In the genomic region with DNA sequence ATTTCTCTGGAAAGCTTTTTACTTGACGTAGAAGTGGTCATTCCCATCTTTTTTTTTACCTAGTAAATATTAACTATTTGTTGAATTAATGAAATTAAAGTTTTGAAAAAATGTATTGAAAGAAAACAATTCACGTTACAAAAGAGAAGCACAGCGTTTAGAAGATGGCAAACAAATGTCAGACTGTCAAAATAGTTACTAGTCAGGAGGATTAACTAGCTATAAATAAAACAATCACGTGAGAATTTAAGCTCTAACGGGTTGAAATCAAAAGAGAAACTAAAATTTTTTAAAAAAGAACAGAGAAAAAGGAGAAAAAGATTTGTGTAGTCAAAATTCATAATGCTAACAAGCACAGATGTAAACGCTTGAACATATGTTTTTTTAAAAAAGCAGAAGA, we compare ENCODE assay signal across 13 cellular contexts. TPM values are rescaled to one million over a fixed set of nuclear protein-coding genes. Genes with fewer than 3 reads are reported as not detected.
A peak's percentile ranks its signal among the peaks of the same experiment; 100 is the strongest.
DNase-seq lines count a peak whose midpoint lies in the region; ATAC-seq and TF ChIP-seq lines count a peak whose summit lies in the region.
"Had no signal": no experiment of that assay in that cellular context is flagged by ENCODE, and none has a peak within 500 bp of the region (broad histone marks: within the 10 kb centered on the region; RNA-seq: fewer than 3 reads in every experiment).

No MANE protein-coding gene starts in this region.

- H3K79me2 ChIP-seq in DOHH2 (ENCODE audit: control insufficient read depth, low read length), result peaks cover 96% of the 10 kb centered on the region

- H3K4me1 ChIP-seq in DOHH2 (ENCODE audit: control insufficient read depth, low read length) (peaks cover 26% of the 10 kb centered on the region), adipocyte (ENCODE audit: control insufficient read depth, insufficient read depth, low read length) (peaks cover 23% of the 10 kb centered on the region), neutrophil (ENCODE audit: control insufficient read depth in 1 of 2, insufficient read depth in 1 of 2, low read depth in 1 of 2, low read length in 1 of 2) (peaks cover 3 to 20% of the 10 kb centered on the region in 2 experiments)

- peaks cover 4% of the 10 kb centered on the region; the same call in 1 of the 2 replicates for H3K36me3 Mint-ChIP-seq in HFFc6 (ENCODE audit: low read depth)

- peak overlapping the region; percentile 71 for H3K9ac ChIP-seq in adipocyte (ENCODE audit: low read length)

- H3F3A ChIP-seq in DOHH2 (ENCODE audit: control insufficient read depth, insufficient read depth), result no peaks in the 10 kb centered on the region; the same call in 1 of the 2 replicates

- H3K9me3 ChIP-seq in DOHH2 (ENCODE audit: control insufficient read depth, insufficient read depth, low read length), result peaks cover 3% of the 10 kb centered on the region; the same call in 1 of the 2 replicates
- H3K9me3 ChIP-seq in adipocyte (ENCODE audit: control insufficient read depth, low read length), result no peaks in the 10 kb centered on the region
- H3K9me3 ChIP-seq in neutrophil, result no peaks in the 10 kb centered on the region

- no peaks in the 10 kb centered on the region for H3K9me2 ChIP-seq in DOHH2 (replicated peaks; ENCODE audit: control insufficient read depth, low read length)

- H3K36me3 ChIP-seq in DOHH2 (ENCODE audit: control insufficient read depth, low read length) (no peaks in the 10 kb centered on the region), adipocyte (ENCODE audit: control insufficient read depth, insufficient read depth, low read length, severe bottlenecking) (no peaks in the 10 kb centered on the region), neutrophil (no peaks in the 10 kb centered on the region)

- no peaks in the 10 kb centered on the region for H4K20me1 ChIP-seq in DOHH2 (ENCODE audit: control insufficient read depth, insufficient read depth, low read depth, low read length)

- ATAC-seq in GM21737 (IDR thresholded peaks at IDR 0.05; ENCODE audit: unreplicated experiment) (no peak), HG02973 (IDR thresholded peaks at IDR 0.05; ENCODE audit: unreplicated experiment) (no peak)
- ATAC-seq: sciatic nerve had no signal

- H3K27me3 Mint-ChIP-seq in HFFc6 (ENCODE audit: insufficient read depth), result no peaks in the 10 kb centered on the region

- peak overlapping the region; percentile 55 for H3K4me3 ChIP-seq in DOHH2 (ENCODE audit: low read length)
- peak overlapping the region; percentile 72 for H3K4me3 ChIP-seq in adipocyte (ENCODE audit: low read length)
- H3K4me3 ChIP-seq in neutrophil (ENCODE audit: low read depth in 1 of 2, low read length in 1 of 2), result no peak overlapping the region

- peaks cover 23% of the 10 kb centered on the region for H3K4me1 Mint-ChIP-seq in HFFc6 (ENCODE audit: low read depth)

- no peaks in the 10 kb centered on the region for H3K9me3 Mint-ChIP-seq in HFFc6

- H3K4me2 ChIP-seq in DOHH2 (ENCODE audit: low read length), result peak overlapping the region; percentile 65

- TF ChIP-seq CTCF in DOHH2 (IDR thresholded peaks at IDR 0.05; ENCODE audit: low read depth, low read length, poor library complexity, severe bottlenecking), result no peak
- TF ChIP-seq CTCF in HFFc6 (IDR thresholded peaks at IDR 0.05), result no peak
- no peak for TF ChIP-seq CTCF in neutrophil (IDR thresholded peaks at IDR 0.05)

- H3K27me3 ChIP-seq in DOHH2 (ENCODE audit: control insufficient read depth, low read length) (no peaks in the 10 kb centered on the region), adipocyte (replicated peaks; ENCODE audit: control insufficient read depth, insufficient read depth, low read length) (no peaks in the 10 kb centered on the region), neutrophil (no peaks in the 10 kb centered on the region)
- H3K27me3 ChIP-seq: dorsolateral prefrontal cortex had no signal

- H3K27ac Mint-ChIP-seq in HFFc6, result peak overlapping the region; percentile 82

- H3K4me3 Mint-ChIP-seq in HFFc6, result peak overlapping the region; percentile 84

- DNase-seq in HFFc6, result no peak
- DNase-seq in adipocyte (ENCODE audit: low read depth), result peak; percentile 49
- no peak for DNase-seq in HPDE6-E6E7 (ENCODE audit: extremely low spot score)
- DNase-seq in AG08396 (ENCODE audit: low spot score), result no peak
- DNase-seq: dorsolateral prefrontal cortex; GDM1; NCI-H1436 treated with DMSO at 0.1 percent for 48 hours; stimulated activated naive CD4-positive, alpha-beta T cell had no signal

- H3K27ac ChIP-seq in DOHH2 (ENCODE audit: low read depth, low read length) (peak overlapping the region; percentile 46), neutrophil (peak overlapping the region; percentile 37)
- H3K27ac ChIP-seq: dorsolateral prefrontal cortex had no signal

RNA-seq across cellular contexts. Expression of a gene that starts 26.4 kb away (rescaled TPM):
- 10 to 100 TPM in 2 of 6 experiments, 1 to 10 TPM in 4; 9.1 to 10.7 (median 9.7) TPM for total RNA-seq in HFFc6 (2021; fragmentation: NEBNext Ultra II Directional; extraction: Animal tissue kit (Norgen Biotek cat#: 25700))

Comparison
In these comparisons a context has a peak if more than half of its experiments do, and no peak if none do; other contexts are left out.
1. H3K4me3 ChIP-seq: peak in DOHH2 (single experiment) and adipocyte (single experiment); none in neutrophil (0 of 2).